Comparison of ENCODE assay signal across 8 cellular contexts in the genomic region with DNA sequence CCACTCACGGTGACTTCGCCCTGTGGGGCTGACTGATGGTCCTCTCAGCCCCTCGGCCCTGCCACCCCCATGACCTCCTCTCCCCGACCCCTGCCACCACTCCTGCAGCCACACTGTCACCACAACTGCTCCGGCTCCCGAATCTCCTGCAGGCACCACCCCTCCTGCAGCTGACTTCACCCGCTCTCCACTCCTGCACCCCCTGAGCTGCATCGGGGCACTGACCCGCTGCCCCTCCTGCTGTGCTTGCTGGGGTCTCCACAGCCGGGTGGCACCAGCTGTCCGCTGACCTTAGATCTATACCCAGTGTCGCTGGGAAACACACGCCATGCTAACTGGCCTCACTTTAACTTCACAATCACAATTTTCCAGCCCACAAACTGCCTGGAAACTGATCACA. TPM values are rescaled to one million over a fixed set of nuclear protein-coding genes. Genes with fewer than 3 reads are reported as not detected.
DNase-seq lines count a peak whose midpoint lies in the region; ATAC-seq, FAIRE-seq and TF ChIP-seq lines count a peak whose summit lies in the region.
"Not testable (repeated sequence)": the region's sequence is repeated elsewhere in the genome, so short reads cannot be mapped to it uniquely, and the experiment has no call there.

No MANE protein-coding gene starts in this region.

- H3K27ac ChIP-seq in CD4-positive, CD25-positive, alpha-beta regulatory T cell (ENCODE audit: insufficient read depth, low read length, poor library complexity, severe bottlenecking); K562 (ENCODE audit: extremely low read depth, low read depth, low read length): not testable (repeated sequence)

- over 99% methylated on average over 8 of the region's 13 CpGs for WGBS in K562 (ENCODE audit: insufficient coverage, low coverage, missing lambda C conversion rate)

- in situ Hi-C loops in K562 (cut with MboI) = not testable (repeated sequence)

- H3K9me3 ChIP-seq in CD4-positive, CD25-positive, alpha-beta regulatory T cell (ENCODE audit: control insufficient read depth in 2 of 2, low read length in 2 of 2); K562 (replicated peaks; ENCODE audit: control insufficient read depth, insufficient read depth, low read depth, low read length): not testable (repeated sequence)

- not testable (repeated sequence) for H3K9me1 ChIP-seq in K562 (ENCODE audit: control insufficient read depth, insufficient read depth, low read length)

- H3K36me3 ChIP-seq in CD4-positive, CD25-positive, alpha-beta regulatory T cell (ENCODE audit: control insufficient read depth, insufficient read depth, low read length) = peaks cover 15% of the 10 kb centered on the region
- peaks cover 49% of the 10 kb centered on the region; the same call in 1 of the 3 replicates for H3K36me3 ChIP-seq in K562 (ENCODE audit: control insufficient read depth, insufficient read depth, low read length)

- intact Hi-C loops in activated CD4-positive, alpha-beta T cell treated with anti-CD3 and anti-CD28 coated beads for 36 hours (cut with DNase I, micrococcal nuclease); K562 (cut with micrococcal nuclease): not testable (repeated sequence)

- H3K4me3 ChIP-seq in CD4-positive, CD25-positive, alpha-beta regulatory T cell (ENCODE audit: low read depth, low read length); K562: not testable (repeated sequence)

- H2AFZ ChIP-seq in K562 (ENCODE audit: low read depth, low read length) = not testable (repeated sequence)

- not testable (repeated sequence) for DNase-seq in CD4-positive, CD25-positive, alpha-beta regulatory T cell; activated CD4-positive, alpha-beta T cell treated with anti-CD3 and anti-CD28 coated beads for 36 hours; activated T-cell treated with anti-CD3 and anti-CD28 coated beads, Interleukin-2, amount 50 U/mL, for 72 hours; K562 (ENCODE audit: extremely low read depth in 1 of 4, low spot score in 3 of 4); glutamatergic neuron; neural crest cell (ENCODE audit: low read depth, low spot score)

- not testable (repeated sequence) for H3K27me3 Mint-ChIP-seq in CD4-positive, CD25-positive, alpha-beta regulatory T cell; IgD-negative memory B cell; activated CD4-positive, alpha-beta T cell treated with anti-CD3 and anti-CD28 coated beads for 36 hours; activated T-cell treated with anti-CD3 and anti-CD28 coated beads, Interleukin-2, amount 50 U/mL, for 72 hours (ENCODE audit: low read depth); glutamatergic neuron (ENCODE audit: unreplicated experiment); neural crest cell (ENCODE audit: low read depth); stimulated activated memory B cell treated with anti-CD40 and anti-IgM and Interleukin-4, amounts not matched to agents 10 μg/mL and 1 μg/mL and 100 μg/mL, for 72 hours

- not testable (repeated sequence) for H3K9ac ChIP-seq in K562 (ENCODE audit: insufficient read depth in 1 of 2, low read depth in 2 of 2, low read length in 2 of 2)

- H3K36me3 Mint-ChIP-seq in CD4-positive, CD25-positive, alpha-beta regulatory T cell = peaks cover 11% of the 10 kb centered on the region
- H3K36me3 Mint-ChIP-seq in IgD-negative memory B cell; activated T-cell treated with anti-CD3 and anti-CD28 coated beads, Interleukin-2, amount 50 U/mL, for 72 hours (ENCODE audit: insufficient read depth in 2 of 2); glutamatergic neuron (ENCODE audit: unreplicated experiment); neural crest cell (ENCODE audit: low read depth): not testable (repeated sequence)
- peaks cover 22% of the 10 kb centered on the region for H3K36me3 Mint-ChIP-seq in activated CD4-positive, alpha-beta T cell treated with anti-CD3 and anti-CD28 coated beads for 36 hours (ENCODE audit: low read depth)
- H3K36me3 Mint-ChIP-seq in stimulated activated memory B cell treated with anti-CD40 and anti-IgM and Interleukin-4, amounts not matched to agents 10 μg/mL and 1 μg/mL and 100 μg/mL, for 72 hours = peaks cover 17% of the 10 kb centered on the region

- not testable (repeated sequence) for TF ChIP-seq EP300 in K562 (IDR thresholded peaks at IDR 0.05; ENCODE audit: low read length)

- H3K9me3 Mint-ChIP-seq in CD4-positive, CD25-positive, alpha-beta regulatory T cell; IgD-negative memory B cell; activated CD4-positive, alpha-beta T cell treated with anti-CD3 and anti-CD28 coated beads for 36 hours (ENCODE audit: low read depth); activated T-cell treated with anti-CD3 and anti-CD28 coated beads, Interleukin-2, amount 50 U/mL, for 72 hours; glutamatergic neuron (ENCODE audit: unreplicated experiment); neural crest cell; stimulated activated memory B cell treated with anti-CD40 and anti-IgM and Interleukin-4, amounts not matched to agents 10 μg/mL and 1 μg/mL and 100 μg/mL, for 72 hours: not testable (repeated sequence)

- POLR2A ChIA-PET in activated CD4-positive, alpha-beta T cell treated with anti-CD3 and anti-CD28 coated beads for 36 hours (lab: Charles Lee); K562 (lab: Yijun Ruan, JAX): not testable (repeated sequence)

- peak overlapping the region; percentile 47 to 86 (median 76) for H3K27ac Mint-ChIP-seq in CD4-positive, CD25-positive, alpha-beta regulatory T cell
- H3K27ac Mint-ChIP-seq in IgD-negative memory B cell (peak overlapping the region in 2 of 3 donors; percentile 48 to 81), glutamatergic neuron (ENCODE audit: unreplicated experiment) (peak overlapping the region; percentile 57), neural crest cell (ENCODE audit: unreplicated experiment) (peak overlapping the region; percentile 6)
- H3K27ac Mint-ChIP-seq in activated CD4-positive, alpha-beta T cell treated with anti-CD3 and anti-CD28 coated beads for 36 hours = peak overlapping the region; percentile 42
- peak overlapping the region; percentile 25 for H3K27ac Mint-ChIP-seq in activated T-cell treated with anti-CD3 and anti-CD28 coated beads, Interleukin-2, amount 50 U/mL, for 72 hours
- peak overlapping the region; percentile 69 for H3K27ac Mint-ChIP-seq in stimulated activated memory B cell treated with anti-CD40 and anti-IgM and Interleukin-4, amounts not matched to agents 10 μg/mL and 1 μg/mL and 100 μg/mL, for 72 hours

- not testable (repeated sequence) for H3K4me1 Mint-ChIP-seq in CD4-positive, CD25-positive, alpha-beta regulatory T cell; IgD-negative memory B cell; activated CD4-positive, alpha-beta T cell treated with anti-CD3 and anti-CD28 coated beads for 36 hours; activated T-cell treated with anti-CD3 and anti-CD28 coated beads, Interleukin-2, amount 50 U/mL, for 72 hours (ENCODE audit: low read depth); glutamatergic neuron (ENCODE audit: low read depth, unreplicated experiment); neural crest cell; stimulated activated memory B cell treated with anti-CD40 and anti-IgM and Interleukin-4, amounts not matched to agents 10 μg/mL and 1 μg/mL and 100 μg/mL, for 72 hours

- CTCF ChIA-PET in activated CD4-positive, alpha-beta T cell treated with anti-CD3 and anti-CD28 coated beads for 36 hours (lab: Charles Lee); K562 (lab: Yijun Ruan, JAX; ENCODE audit: low intra/inter-chr PET ratio): not testable (repeated sequence)

- not testable (repeated sequence) for FAIRE-seq in K562 (lab: Jason Lieb, UNC)

- H4K20me1 ChIP-seq in K562 (replicated peaks; ENCODE audit: control insufficient read depth, insufficient read depth, low read length) = not testable (repeated sequence)

- H3K4me1 ChIP-seq in CD4-positive, CD25-positive, alpha-beta regulatory T cell (ENCODE audit: control insufficient read depth, insufficient read depth, low read length, poor library complexity, severe bottlenecking); K562 (replicated peaks in 1 of 2; ENCODE audit: control insufficient read depth in 2 of 2, insufficient read depth in 2 of 2, low read length in 2 of 2): not testable (repeated sequence)

- TF ChIP-seq POLR2A in K562 (conservative IDR thresholded peaks at IDR 0.05) = not testable (repeated sequence)

- not testable (repeated sequence) for H3K27me3 ChIP-seq in CD4-positive, CD25-positive, alpha-beta regulatory T cell (ENCODE audit: control insufficient read depth, insufficient read depth, low read length); K562 (ENCODE audit: control insufficient read depth in 2 of 2, insufficient read depth in 2 of 2, low read length in 2 of 2)

- not testable (repeated sequence) for H3K4me3 Mint-ChIP-seq in CD4-positive, CD25-positive, alpha-beta regulatory T cell; IgD-negative memory B cell; activated CD4-positive, alpha-beta T cell treated with anti-CD3 and anti-CD28 coated beads for 36 hours; activated T-cell treated with anti-CD3 and anti-CD28 coated beads, Interleukin-2, amount 50 U/mL, for 72 hours; glutamatergic neuron (ENCODE audit: unreplicated experiment); stimulated activated memory B cell treated with anti-CD40 and anti-IgM and Interleukin-4, amounts not matched to agents 10 μg/mL and 1 μg/mL and 100 μg/mL, for 72 hours
- peak overlapping the region; percentile 71 for H3K4me3 Mint-ChIP-seq in neural crest cell

- BruUV-seq in K562 (replicated peaks; lab: Mats Ljungman, UMichigan) = not testable (repeated sequence)

- TF ChIP-seq RAD21 in K562 (CRISPR knock-in tag; conservative IDR thresholded peaks at IDR 0.05 in 1 of 2, IDR thresholded peaks at IDR 0.05 in 1 of 2) = not testable (repeated sequence)

- not testable (repeated sequence) for H3K4me2 ChIP-seq in K562 (ENCODE audit: insufficient read depth, low read length)

- ATAC-seq in CD4-positive, CD25-positive, alpha-beta regulatory T cell (ENCODE audit: low read depth in 2 of 2); activated CD4-positive, alpha-beta T cell treated with anti-CD3 and anti-CD28 coated beads for 36 hours; activated T-cell treated with anti-CD3 and anti-CD28 coated beads, Interleukin-2, amount 50 U/mL, for 72 hours (replicated peaks in 1 of 2); K562; stimulated activated memory B cell treated with anti-CD40 and anti-IgM and Interleukin-4, amounts not matched to agents 10 μg/mL and 1 μg/mL and 100 μg/mL, for 72 hours: not testable (repeated sequence)

- H3K79me2 ChIP-seq in K562 (ENCODE audit: control insufficient read depth, insufficient read depth, low read length) = not testable (repeated sequence)

- TF ChIP-seq CTCF in K562 (IDR thresholded peaks at IDR 0.05 in 2 of 3, conservative IDR thresholded peaks at IDR 0.05 in 1 of 3; ENCODE audit: insufficient read depth in 2 of 3, low read depth in 1 of 3, low read length in 3 of 3); glutamatergic neuron (IDR thresholded peaks at IDR 0.05; ENCODE audit: partially characterized antibody, unreplicated experiment); neural crest cell (conservative IDR thresholded peaks at IDR 0.05): not testable (repeated sequence)

RNA-seq across cellular contexts. Expression of a gene that starts 24.7 kb away (rescaled TPM):
- total RNA-seq in CD4-positive, CD25-positive, alpha-beta regulatory T cell = 28.2 TPM
- 1 to 10 TPM in 1 of 4 donors, under 1 TPM in 3; 0.73 to 1.3 (median 0.81) TPM for polyA plus RNA-seq in CD4-positive, CD25-positive, alpha-beta regulatory T cell
- polyA plus RNA-seq in IgD-negative memory B cell (2.6 TPM), K562 (2011; rRNA removed) (0.30 TPM in 1 of 2 replicates, not detected in the other), K562 (2014; fragmentation: Illumina TruSeq; extraction: Trizol) (0.15 TPM in 1 of 2 replicates, not detected in the other), K562 (2014; fragmentation: Nextera tagmentation; extraction: Ambion mirVana) (not detected), K562 (2014; rRNA removed) (0.28 and 0.90 TPM in 2 replicates)
- total RNA-seq in activated CD4-positive, alpha-beta T cell treated with anti-CD3 and anti-CD28 coated beads for 36 hours = 1 to 10 TPM; 2.0 to 3.6 TPM
- 10 to 100 TPM; 10.6 to 12.1 TPM for total RNA-seq in activated T-cell treated with anti-CD3 and anti-CD28 coated beads, Interleukin-2, amount 50 U/mL, for 72 hours
- 1.1 and 4.1 TPM in 2 replicates for total RNA-seq in K562 (2011; cell fraction: chromatin; rRNA removed; ENCODE audit: low replicate concordance)
- 2.1 and 3.0 TPM in 2 replicates for total RNA-seq in K562 (2011; cell fraction: nucleolus; rRNA removed)
- total RNA-seq in K562 (2011; cell fraction: nucleoplasm; rRNA removed) = 1.9 and 2.1 TPM in 2 replicates
- total RNA-seq in K562 (2014; rRNA removed) (0.64 and 1.2 TPM in 2 replicates), K562 (2014; rRNA removed; fragmentation: Illumina TruSeq; extraction: Trizol) (0.04 TPM in 1 of 2 replicates, not detected in the other), K562 (2015; rRNA removed; fragmentation: Illumina TruSeq; extraction: Trizol) (0.41 and 0.80 TPM in 2 replicates), K562 (2021) (1.2 and 1.4 TPM in 2 replicates), glutamatergic neuron (ENCODE audit: unreplicated experiment) (11.2 TPM), neural crest cell (5.3 and 6.8 TPM in 2 replicates)
- 0.03 and 0.42 TPM in 2 replicates for polyA plus RNA-seq in K562 (2011; cell fraction: cytosol; rRNA removed)
- 1.8 and 4.8 TPM in 2 replicates for polyA plus RNA-seq in K562 (2011; cell fraction: nucleus; rRNA removed)
- 0.52 and 4.5 TPM in 2 replicates for polyA plus RNA-seq in K562 (2012)
- polyA minus RNA-seq in K562 (2011; rRNA and poly(A)+ RNA removed) = 0.14 TPM in 1 of 2 replicates, not detected in the other
- polyA minus RNA-seq in K562 (2011; cell fraction: cytosol; rRNA and poly(A)+ RNA removed) = not detected in 2 replicates
- 0.40 and 0.44 TPM in 2 replicates for polyA minus RNA-seq in K562 (2011; cell fraction: nucleus; rRNA and poly(A)+ RNA removed)

Comparison
In these comparisons a context has a peak if more than half of its experiments do, and no peak if none do; other contexts are left out.
1. H3K27ac Mint-ChIP-seq: peak in every context shown above with its lines; median percentile 76 in CD4-positive, CD25-positive, alpha-beta regulatory T cell; 69 in stimulated activated memory B cell treated with anti-CD40 and anti-IgM and Interleukin-4, amounts not matched to agents 10 μg/mL and 1 μg/mL and 100 μg/mL, for 72 hours; 64 in IgD-negative memory B cell; 57 in glutamatergic neuron; 42 in activated CD4-positive, alpha-beta T cell treated with anti-CD3 and anti-CD28 coated beads for 36 hours; 25 in activated T-cell treated with anti-CD3 and anti-CD28 coated beads, Interleukin-2, amount 50 U/mL, for 72 hours; 6 in neural crest cell.